In genomic region chr4:159395693-159396092, GRCh38 we compare ENCODE assay signal across 1 cellular context.
TF ChIP-seq lines count a peak whose summit lies in the region.

No MANE protein-coding gene starts in this region.

TF ChIP-seq in K562, 482 proteins besides CTCF, POLR2A, EP300 and RAD21:
- TF ChIP-seq MGA (IDR thresholded peaks at IDR 0.05) (peak; percentile 62), TCFL5 (CRISPR knock-in tag; conservative IDR thresholded peaks at IDR 0.05) (no peak), GTF2F1 (IDR thresholded peaks at IDR 0.05; ENCODE audit: low read depth, low read length) (no peak), L3MBTL2 (IDR thresholded peaks at IDR 0.05) (peak; percentile 74), FOXJ2 (tag; IDR thresholded peaks at IDR 0.05) (no peak)
- TF ChIP-seq, protein P1, sequence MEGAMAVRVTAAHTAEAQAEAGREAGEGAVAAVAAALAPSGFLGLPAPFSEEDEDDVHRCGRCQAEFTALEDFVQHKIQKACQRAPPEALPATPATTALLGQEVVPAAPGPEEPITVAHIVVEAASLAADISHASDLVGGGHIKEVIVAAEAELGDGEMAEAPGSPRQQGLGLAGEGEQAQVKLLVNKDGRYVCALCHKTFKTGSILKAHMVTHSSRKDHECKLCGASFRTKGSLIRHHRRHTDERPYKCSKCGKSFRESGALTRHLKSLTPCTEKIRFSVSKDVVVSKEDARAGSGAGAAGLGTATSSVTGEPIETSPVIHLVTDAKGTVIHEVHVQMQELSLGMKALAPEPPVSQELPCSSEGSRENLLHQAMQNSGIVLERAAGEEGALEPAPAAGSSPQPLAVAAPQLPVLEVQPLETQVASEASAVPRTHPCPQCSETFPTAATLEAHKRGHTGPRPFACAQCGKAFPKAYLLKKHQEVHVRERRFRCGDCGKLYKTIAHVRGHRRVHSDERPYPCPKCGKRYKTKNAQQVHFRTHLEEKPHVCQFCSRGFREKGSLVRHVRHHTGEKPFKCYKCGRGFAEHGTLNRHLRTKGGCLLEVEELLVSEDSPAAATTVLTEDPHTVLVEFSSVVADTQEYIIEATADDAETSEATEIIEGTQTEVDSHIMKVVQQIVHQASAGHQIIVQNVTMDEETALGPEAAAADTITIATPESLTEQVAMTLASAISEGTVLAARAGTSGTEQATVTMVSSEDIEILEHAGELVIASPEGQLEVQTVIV (CRISPR knock-in tag; IDR thresholded peaks at IDR 0.05; ENCODE audit: borderline replicate concordance): no peak
TF ChIP-seq in K562: peak in this region for 2.
